Comparison of ENCODE assay signal across 11 cellular contexts in genomic region chr11:110778351-110778750, GRCh38.
DNase-seq lines count a peak whose midpoint lies in the region; ATAC-seq and TF ChIP-seq lines count a peak whose summit lies in the region.
"Had no signal": no experiment of that assay in that cellular context is flagged by ENCODE, and none has a peak within 500 bp of the region (broad histone marks: within the 10 kb centered on the region; RNA-seq: fewer than 3 reads in every experiment).

No MANE protein-coding gene starts in this region.

- H3K36me3 ChIP-seq in esophagus (ENCODE audit: control insufficient read depth in 2 of 2, insufficient read depth in 2 of 2, low read length in 1 of 2) (no peaks in the 10 kb centered on the region), suprapubic skin (no peaks in the 10 kb centered on the region)
- H3K36me3 ChIP-seq: neutrophil had no signal

- H3K4me1 ChIP-seq in esophagus (ENCODE audit: control insufficient read depth in 2 of 2, insufficient read depth in 2 of 2, low read length in 1 of 2) (peaks cover 2 to 7% of the 10 kb centered on the region in 2 donors), suprapubic skin (peaks cover 6% of the 10 kb centered on the region)

- TF ChIP-seq POLR2A in suprapubic skin (IDR thresholded peaks at IDR 0.05): no peak

- ATAC-seq in GM19043 (IDR thresholded peaks at IDR 0.05; ENCODE audit: low read depth, unreplicated experiment) (peak; percentile 63), HG03378 (IDR thresholded peaks at IDR 0.05; ENCODE audit: unreplicated experiment) (peak; percentile 73), HG02798 (IDR thresholded peaks at IDR 0.05; ENCODE audit: poor library complexity, unreplicated experiment) (no peak)

- DNase-seq in suprapubic skin (ENCODE audit: low spot score in 2 of 2) (no peak), NCI-H1417 (lab: John Stamatoyannopoulos, UW) (no peak), caudate nucleus (lab: John Stamatoyannopoulos, UW) (no peak), SHP77 (lab: John Stamatoyannopoulos, UW) (no peak)
- DNase-seq: dorsolateral prefrontal cortex; NK-92 treated with Interleukin-12 subunit alpha and Interleukin-12 subunit beta, amount 100 ng/mL, for 24 hours had no signal

- H3K9me3 ChIP-seq in esophagus (ENCODE audit: control insufficient read depth in 2 of 2, insufficient read depth in 1 of 2, low read depth in 1 of 2, low read length in 1 of 2) (peaks cover 3 to 5% of the 10 kb centered on the region in 2 donors), suprapubic skin (no peaks in the 10 kb centered on the region)
- H3K9me3 ChIP-seq: neutrophil had no signal

- no peak for TF ChIP-seq EP300 in suprapubic skin (IDR thresholded peaks at IDR 0.05)

- TF ChIP-seq CTCF in suprapubic skin (IDR thresholded peaks at IDR 0.05): no peak

- H3K4me3 ChIP-seq in esophagus (ENCODE audit: low read depth in 1 of 2, low read length in 2 of 2): no peak overlapping the region
- no peak overlapping the region for H3K4me3 ChIP-seq in suprapubic skin
- H3K4me3 ChIP-seq: dorsolateral prefrontal cortex had no signal

- WGBS in esophagus, 2 donors: 10 to 18% methylated on average over 1 of the region's 1 CpG
- 44% methylated on average over 1 of the region's 1 CpG for WGBS in suprapubic skin

- H3K27me3 ChIP-seq in esophagus (ENCODE audit: control insufficient read depth in 1 of 2, insufficient read depth in 2 of 2, low read length in 2 of 2) (peaks cover 0 to 3% of the 10 kb centered on the region in 2 donors), suprapubic skin (no peaks in the 10 kb centered on the region)
- H3K27me3 ChIP-seq: dorsolateral prefrontal cortex, neutrophil had no signal

- H3K27ac ChIP-seq in esophagus (ENCODE audit: low read depth in 2 of 2, low read length in 1 of 2) (peak overlapping the region; percentile 11 to 69), suprapubic skin (peak overlapping the region; percentile 11), caudate nucleus (ENCODE audit: low read depth, low read length) (no peak overlapping the region)
- H3K27ac ChIP-seq: neutrophil had no signal
